In the genomic region with DNA sequence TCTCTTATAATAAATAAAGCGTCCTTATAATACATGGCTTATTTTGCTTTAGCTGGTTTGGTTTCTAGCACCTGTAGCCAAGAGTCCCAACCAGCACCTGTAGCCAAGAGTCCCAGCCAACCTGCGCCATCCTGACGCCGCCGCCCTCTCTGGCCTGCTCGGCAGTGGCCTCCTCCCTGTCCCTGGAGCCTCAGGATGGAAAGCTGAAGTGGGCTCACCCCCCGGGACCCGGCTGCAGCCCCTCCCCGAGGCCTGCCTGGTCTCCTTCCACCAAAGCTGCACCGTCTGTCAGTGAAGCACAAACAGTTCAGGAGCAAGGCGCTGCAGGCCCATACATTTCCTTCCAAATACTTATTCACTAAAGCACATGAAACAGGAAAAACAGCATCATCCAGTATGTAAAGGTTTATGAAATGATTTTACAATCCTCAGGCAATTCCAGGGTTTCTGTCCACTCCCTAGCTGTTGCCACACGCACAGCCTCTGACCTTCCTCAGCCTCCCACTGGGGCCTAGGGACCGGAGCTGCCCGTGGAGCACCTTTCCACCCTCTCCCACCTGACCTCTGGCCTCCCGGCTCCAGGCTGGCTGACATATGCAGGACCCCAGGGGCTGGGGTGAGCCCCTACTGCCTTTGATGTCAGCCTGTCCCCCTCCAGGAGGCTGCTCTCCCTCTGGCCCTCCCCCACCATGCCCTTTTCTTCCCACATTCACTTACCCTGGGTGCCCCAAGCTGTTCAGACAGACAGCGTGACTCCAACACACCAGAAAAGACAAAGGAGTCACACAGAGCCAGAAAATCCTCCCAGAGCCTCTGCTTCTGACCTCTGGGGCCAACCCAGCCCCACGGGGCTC, we compare ENCODE assay signal across 1 cellular context.
TF ChIP-seq lines count a peak whose summit lies in the region.

No MANE protein-coding gene starts in this region.

TF ChIP-seq in SK-N-SH treated with all-trans-retinoic acid at 6 μM for 48 hours, 23 proteins besides CTCF, POLR2A, EP300 and RAD21 (continued from another document):
- no peak for TF ChIP-seq RARB (CRISPR knock-in tag; IDR thresholded peaks at IDR 0.05)
